23 cellular contexts compared by ENCODE assay signal in genomic region chr2:162587653-162588052, GRCh38.
DNase-seq lines count a peak whose midpoint lies in the region; ATAC-seq, FAIRE-seq and TF ChIP-seq lines count a peak whose summit lies in the region.
"Had no signal": no experiment of that assay in that cellular context is flagged by ENCODE, and none has a peak within 500 bp of the region (broad histone marks: within the 10 kb centered on the region; RNA-seq: fewer than 3 reads in every experiment).

No MANE protein-coding gene starts in this region.

- H3K27ac ChIP-seq in HepG2 (ENCODE audit: extremely low read length, insufficient read depth, low read length): no peak overlapping the region
- H3K27ac ChIP-seq in right lobe of liver: no peak overlapping the region
- H3K27ac ChIP-seq: BLaER1 had no signal

- POLR2A ChIA-PET in HepG2 (lab: Yijun Ruan, JAX): interaction anchor here (1.5 kb wide), 1 partner anchor 13 kb away, joined by 3 read pairs; no protein-coding TSS in a partner anchor

- no peak overlapping the region for H3K9ac ChIP-seq in HepG2 (ENCODE audit: insufficient read depth, low read depth, low read length)
- H3K9ac ChIP-seq: BLaER1 had no signal

- TF ChIP-seq POLR2A in HepG2 (IDR thresholded peaks at IDR 0.05; ENCODE audit: insufficient read depth in 1 of 2, low read depth in 2 of 2, low read length in 2 of 2) (no peak), right lobe of liver (IDR thresholded peaks at IDR 0.05) (no peak)

- H3K4me3 ChIP-seq in HepG2 (replicated peaks in 1 of 3; ENCODE audit: insufficient read depth in 1 of 3, low read depth in 2 of 3, low read length in 3 of 3): no peak overlapping the region
- no peak overlapping the region for H3K4me3 ChIP-seq in right lobe of liver
- H3K4me3 ChIP-seq in mucosa of descending colon: no peak overlapping the region
- H3K4me3 ChIP-seq: BLaER1, GM12878 had no signal

- H3K4me1 ChIP-seq in HepG2 (ENCODE audit: insufficient read depth, low read length) (peaks cover 33% of the 10 kb centered on the region), right lobe of liver (peaks cover 0 to 20% (median 0%) of the 10 kb centered on the region in 4 donors), mucosa of descending colon (ENCODE audit: low read depth) (no peaks in the 10 kb centered on the region)
- H3K4me1 ChIP-seq: BE2C, BLaER1 had no signal

- intact Hi-C loops in HepG2 (cut with micrococcal nuclease; ENCODE audit: unreplicated experiment): no loop called here
- intact Hi-C loops in right lobe of liver (cut with DNase I): no loop called here
- intact Hi-C loops in mucosa of descending colon (cut with DNase I, micrococcal nuclease): no loop called here

- FAIRE-seq in HepG2 (lab: Jason Lieb, UNC): no peak
- FAIRE-seq: GM12878, GM12892, GM18507 had no signal

- H3K27me3 ChIP-seq in HepG2 (ENCODE audit: control insufficient read depth in 1 of 2, insufficient read depth in 2 of 2, low read length in 2 of 2) (peaks cover 0 to 4% of the 10 kb centered on the region in 2 experiments; a peak in 1 of 5 replicates), right lobe of liver (no peaks in the 10 kb centered on the region)
- H3K27me3 ChIP-seq: BE2C, BLaER1 had no signal

- H3K9me3 ChIP-seq in HepG2 (ENCODE audit: low read length) (no peaks in the 10 kb centered on the region), right lobe of liver (no peaks in the 10 kb centered on the region), mucosa of descending colon (no peaks in the 10 kb centered on the region)
- H3K9me3 ChIP-seq: BE2C, BLaER1 had no signal

- BruUV-seq in HepG2 (replicated peaks; lab: Mats Ljungman, UMichigan): no TSS peak

- H3K79me2 ChIP-seq in HepG2 (ENCODE audit: insufficient read depth, low read length): no peaks in the 10 kb centered on the region

- H3K4me2 ChIP-seq in HepG2 (ENCODE audit: low read depth, low read length): no peak overlapping the region
- H3K4me2 ChIP-seq: BLaER1 had no signal

- CTCF ChIA-PET in HepG2 (lab: Yijun Ruan, JAX; ENCODE audit: low intra/inter-chr PET ratio, low total read pairs): no interaction called here

- TF ChIP-seq CTCF in HepG2 (CRISPR knock-in tag; IDR thresholded peaks at IDR 0.05) (no peak), right lobe of liver (IDR thresholded peaks at IDR 0.05) (no peak), mucosa of descending colon (IDR thresholded peaks at IDR 0.05) (no peak)

- H3K36me3 ChIP-seq in HepG2 (replicated peaks in 1 of 2; ENCODE audit: control insufficient read depth in 1 of 2, insufficient read depth in 2 of 2, low read length in 2 of 2) (no peaks in the 10 kb centered on the region), right lobe of liver (no peaks in the 10 kb centered on the region), mucosa of descending colon (ENCODE audit: low read depth) (no peaks in the 10 kb centered on the region)
- H3K36me3 ChIP-seq: BE2C, BLaER1 had no signal

- ATAC-seq in HepG2 (peak; percentile 23; the same call in 2 of the 3 replicates), right lobe of liver (no peak), mucosa of descending colon (peak; percentile 79)
- ATAC-seq: GM12878 had no signal

- in situ Hi-C loops in HepG2 (cut with HindIII; ENCODE audit: extremely low pct_ligation_motif_present, low pct_unique_long_range_greater_than_20kb): no loop called here

- no peak for TF ChIP-seq EP300 in HepG2 (IDR thresholded peaks at IDR 0.05; ENCODE audit: low read depth in 2 of 2, low read length in 2 of 2)
- TF ChIP-seq EP300 in HepG2 (CRISPR knock-in tag; IDR thresholded peaks at IDR 0.05; ENCODE audit: borderline replicate concordance): no peak

- no peak for TF ChIP-seq RAD21 in HepG2 (CRISPR knock-in tag; IDR thresholded peaks at IDR 0.05)

- DNase-seq in HepG2 (ENCODE audit: low spot score) (no peak), right lobe of liver (no peak), mucosa of descending colon (no peak), middle frontal gyrus (ENCODE audit: extremely low spot score, low spot score) (no peak), inferior parietal cortex (ENCODE audit: extremely low spot score) (no peak)
- DNase-seq: 8988T; ACHN; BE2C; C1 segment of cervical spinal cord; CD4-positive, alpha-beta memory T cell; CD4-positive, CD25-positive, alpha-beta regulatory T cell; CD8-positive, alpha-beta memory T cell; COR-L47; DMS 273 treated with DMSO at 0.1 percent for 48 hours; DMS153; DMS79; DND-41; EL; GDM1 had no signal

- 31% methylated on average over 3 of the region's 3 CpGs for WGBS in HepG2 (ENCODE audit: low lambda C conversion rate)
- 87% methylated on average over 3 of the region's 3 CpGs for WGBS in right lobe of liver (ENCODE audit: insufficient coverage, low coverage, low lambda C conversion rate, missing lambda C conversion rate)

- no peaks in the 10 kb centered on the region for H4K20me1 ChIP-seq in HepG2 (ENCODE audit: insufficient read depth, low read length)
- H4K20me1 ChIP-seq: BLaER1 had no signal

- no peak overlapping the region for H2AFZ ChIP-seq in HepG2 (ENCODE audit: low read length)

TF ChIP-seq in HepG2, 621 proteins besides CTCF, POLR2A, EP300 and RAD21:
- TF ChIP-seq TBX3 (IDR thresholded peaks at IDR 0.05; ENCODE audit: borderline replicate concordance) (peak; percentile 57; the same call in 1 of the 2 replicates), ARNTL (CRISPR knock-in tag; IDR thresholded peaks at IDR 0.05) (no peak), HMG20A (CRISPR knock-in tag; IDR thresholded peaks at IDR 0.05; ENCODE audit: borderline replicate concordance) (peak; percentile 50; the same call in 1 of the 2 replicates), FOXA3 (CRISPR knock-in tag; IDR thresholded peaks at IDR 0.05) (0 out of 2 replicates have a peak, but pooled peaks have one; percentile 17)

Comparison
In these comparisons a context has a peak if more than half of its experiments do, and no peak if none do; other contexts are left out.
1. ATAC-seq: peak in HepG2 (single experiment) and mucosa of descending colon (single experiment); none in right lobe of liver (0 of 4).